Comparison of ENCODE assay signal across 22 cellular contexts in genomic region chr2:203625712-203626111, GRCh38.
DNase-seq lines count a peak whose midpoint lies in the region; ATAC-seq, FAIRE-seq and TF ChIP-seq lines count a peak whose summit lies in the region.
"Had no signal": no experiment of that assay in that cellular context is flagged by ENCODE, and none has a peak within 500 bp of the region (broad histone marks: within the 10 kb centered on the region; RNA-seq: fewer than 3 reads in every experiment).

No MANE protein-coding gene starts in this region.

- H3K4me3 ChIP-seq in breast epithelium = no peak overlapping the region
- H3K4me3 ChIP-seq in endothelial cell of umbilical vein (replicated peaks in 1 of 3; ENCODE audit: insufficient read depth in 1 of 3, low read depth in 1 of 3, low read length in 3 of 3) = no peak overlapping the region
- no peak overlapping the region for H3K4me3 ChIP-seq in mesenchymal stem cell (ENCODE audit: insufficient read depth in 1 of 2, low read depth in 1 of 2, low read length in 2 of 2)
- no peak overlapping the region for H3K4me3 ChIP-seq in vagina
- no peak overlapping the region for H3K4me3 ChIP-seq in brain microvascular endothelial cell (ENCODE audit: low read depth, low read length)

- H3K18ac ChIP-seq in mesenchymal stem cell (ENCODE audit: low read depth in 1 of 2, low read length in 2 of 2) = peak overlapping the region in 1 of 2 experiments; percentile 79

- H2BK12ac ChIP-seq in mesenchymal stem cell (ENCODE audit: low read length in 2 of 2) = peak overlapping the region; percentile 54 to 84

- CTCF ChIA-PET in MCF 10A (lab: Yijun Ruan, JAX) (no interaction called here), endothelial cell of umbilical vein (lab: Charles Lee) (no interaction called here)

- no peak for FAIRE-seq in endothelial cell of umbilical vein (lab: Jason Lieb, UNC)
- FAIRE-seq: H54 had no signal

- POLR2A ChIA-PET in MCF 10A (lab: Yijun Ruan, JAX) (no interaction called here), endothelial cell of umbilical vein (lab: Charles Lee) (no interaction called here)

- intact Hi-C loops in breast epithelium (cut with DNase I; ENCODE audit: low total_unique reads) (no loop called here), MCF 10A (cut with micrococcal nuclease) (no loop called here), endothelial cell of umbilical vein (cut with micrococcal nuclease) (no loop called here), vagina (cut with DNase I) (no loop called here), natural killer cell (cut with micrococcal nuclease) (no loop called here)

- no peak overlapping the region for H2BK15ac ChIP-seq in mesenchymal stem cell (ENCODE audit: low read depth, poor library complexity, severe bottlenecking)

- H3K27ac Mint-ChIP-seq in MCF 10A (ENCODE audit: low read depth, unreplicated experiment) (no peak overlapping the region), natural killer cell (no peak overlapping the region)
- H3K27ac Mint-ChIP-seq: CD8-positive, alpha-beta memory T cell had no signal

- TF ChIP-seq CTCF in breast epithelium (IDR thresholded peaks at IDR 0.05) (no peak), MCF 10A (IDR thresholded peaks at IDR 0.05; ENCODE audit: unreplicated experiment) (no peak), endothelial cell of umbilical vein (IDR thresholded peaks at IDR 0.05; ENCODE audit: extremely low read depth in 1 of 2, insufficient read depth in 1 of 2, low read depth in 1 of 2, low read length in 2 of 2) (no peak), vagina (IDR thresholded peaks at IDR 0.05) (no peak), natural killer cell (IDR thresholded peaks at IDR 0.05) (no peak), brain microvascular endothelial cell (IDR thresholded peaks at IDR 0.05; ENCODE audit: low read depth, low read length, missing control alignments) (no peak)

- no peaks in the 10 kb centered on the region for H4K20me1 ChIP-seq in endothelial cell of umbilical vein (replicated peaks; ENCODE audit: control insufficient read depth, extremely low read depth, insufficient read depth, low read length)

- H3K23ac ChIP-seq in mesenchymal stem cell (ENCODE audit: low read length in 2 of 2) = peak overlapping the region in 1 of 2 experiments; percentile 79

- H3K14ac ChIP-seq in mesenchymal stem cell (ENCODE audit: low read length in 2 of 2) = no peak overlapping the region

- no peaks in the 10 kb centered on the region for H3K79me1 ChIP-seq in mesenchymal stem cell (replicated peaks; ENCODE audit: low read length, poor library complexity, severe bottlenecking)

- no peak overlapping the region for H2BK5ac ChIP-seq in mesenchymal stem cell (ENCODE audit: low read depth, low read length, poor library complexity, severe bottlenecking)

- H3K4ac ChIP-seq in mesenchymal stem cell (ENCODE audit: low read depth in 1 of 2, low read length in 2 of 2) = peak overlapping the region in 1 of 2 experiments; percentile 11

- H3K4me2 ChIP-seq in endothelial cell of umbilical vein (ENCODE audit: insufficient read depth, low read length) (no peak overlapping the region), mesenchymal stem cell (ENCODE audit: low read length, poor library complexity, severe bottlenecking) (no peak overlapping the region)

- H2AFZ ChIP-seq in endothelial cell of umbilical vein (ENCODE audit: low read depth, low read length) (no peak overlapping the region), mesenchymal stem cell (ENCODE audit: low read depth, low read length) (no peak overlapping the region)

- H3K9ac ChIP-seq in endothelial cell of umbilical vein (replicated peaks; ENCODE audit: extremely low read depth, insufficient read depth, low read length) = no peak overlapping the region
- no peak overlapping the region for H3K9ac ChIP-seq in mesenchymal stem cell (ENCODE audit: low read length)

- no peaks in the 10 kb centered on the region for H3K36me3 Mint-ChIP-seq in MCF 10A (ENCODE audit: insufficient read depth, unreplicated experiment)
- no peaks in the 10 kb centered on the region for H3K36me3 Mint-ChIP-seq in natural killer cell

- no TSS peak for BruUV-seq in MCF 10A (replicated peaks; lab: Mats Ljungman, UMichigan)
- no TSS peak for BruUV-seq in endothelial cell of umbilical vein (replicated peaks; lab: Mats Ljungman, UMichigan)

- DNase-seq in breast epithelium (ENCODE audit: low spot score in 2 of 2) (no peak), MCF 10A (ENCODE audit: unreplicated experiment) (no peak), endothelial cell of umbilical vein (ENCODE audit: low read depth, low spot score) (peak; percentile 77), mesenchymal stem cell (no peak), vagina (ENCODE audit: extremely low spot score in 2 of 2) (no peak), natural killer cell (no peak), Ammon's horn (ENCODE audit: low spot score) (no peak), brain microvascular endothelial cell (no peak)
- DNase-seq: 8988T; Calu3; CD8-positive, alpha-beta memory T cell; DMS153; GF-D8; MM.1S; NCI-H1048; NCI-H1417 treated with DMSO at 0.1 percent for 48 hours; NCI-H187; NCI-H526; OCI-M1 had no signal

- H3K9me3 ChIP-seq in breast epithelium = no peaks in the 10 kb centered on the region
- no peaks in the 10 kb centered on the region for H3K9me3 ChIP-seq in endothelial cell of umbilical vein (replicated peaks; ENCODE audit: control insufficient read depth, insufficient read depth, low read length)
- H3K9me3 ChIP-seq in mesenchymal stem cell (ENCODE audit: control insufficient read depth, low read length) = no peaks in the 10 kb centered on the region
- no peaks in the 10 kb centered on the region for H3K9me3 ChIP-seq in vagina

- H4K8ac ChIP-seq in mesenchymal stem cell (ENCODE audit: low read length) = no peak overlapping the region

- peaks cover 7% of the 10 kb centered on the region for H3K4me1 Mint-ChIP-seq in MCF 10A (ENCODE audit: insufficient read depth, unreplicated experiment)
- peaks cover 5 to 6% of the 10 kb centered on the region in 2 donors for H3K4me1 Mint-ChIP-seq in natural killer cell

- no peak overlapping the region for H2BK120ac ChIP-seq in mesenchymal stem cell (ENCODE audit: low read depth, low read length)

- no peak overlapping the region for H2AK5ac ChIP-seq in mesenchymal stem cell (ENCODE audit: low read length, severe bottlenecking)

- H3K27ac ChIP-seq in breast epithelium = peak overlapping the region; percentile 26 to 71
- H3K27ac ChIP-seq in endothelial cell of umbilical vein (ENCODE audit: insufficient read depth, low read depth, low read length) = no peak overlapping the region
- H3K27ac ChIP-seq in mesenchymal stem cell (ENCODE audit: low read length, poor library complexity, severe bottlenecking) = no peak overlapping the region
- peak overlapping the region; percentile 44 for H3K27ac ChIP-seq in vagina
- H3K27ac ChIP-seq in brain microvascular endothelial cell = no peak overlapping the region
- H3K27ac ChIP-seq: C4-2B had no signal

- no peaks in the 10 kb centered on the region for H3K36me3 ChIP-seq in breast epithelium
- no peaks in the 10 kb centered on the region for H3K36me3 ChIP-seq in endothelial cell of umbilical vein (ENCODE audit: control insufficient read depth in 2 of 2, extremely low read depth in 1 of 2, insufficient read depth in 2 of 2, low read length in 2 of 2)
- H3K36me3 ChIP-seq in mesenchymal stem cell (ENCODE audit: control insufficient read depth in 1 of 2, insufficient read depth in 2 of 2, low read depth in 1 of 2, low read length in 2 of 2) = no peaks in the 10 kb centered on the region
- no peaks in the 10 kb centered on the region for H3K36me3 ChIP-seq in vagina
- H3K36me3 ChIP-seq in brain microvascular endothelial cell (replicated peaks) = no peaks in the 10 kb centered on the region

- H3K4me1 ChIP-seq in breast epithelium (peaks cover 0 to 5% of the 10 kb centered on the region in 2 donors), endothelial cell of umbilical vein (ENCODE audit: control insufficient read depth, extremely low read depth, insufficient read depth, low read length) (no peaks in the 10 kb centered on the region), mesenchymal stem cell (ENCODE audit: control insufficient read depth, insufficient read depth, low read depth, low read length) (no peaks in the 10 kb centered on the region), vagina (peaks cover 34% of the 10 kb centered on the region)

- H3K79me2 ChIP-seq in endothelial cell of umbilical vein (ENCODE audit: control insufficient read depth, insufficient read depth, low read length) = no peaks in the 10 kb centered on the region

- no peak overlapping the region for H4K91ac ChIP-seq in mesenchymal stem cell (ENCODE audit: low read length)

- H3K9me1 ChIP-seq in endothelial cell of umbilical vein (replicated peaks; ENCODE audit: control insufficient read depth, extremely low read depth, insufficient read depth, low read length) = no peaks in the 10 kb centered on the region

- dilution Hi-C loops in endothelial cell of umbilical vein (cut with MboI; ENCODE audit: extremely low pct_ligation_motif_present, low sequenced_read_pairs) = no loop called here

- TF ChIP-seq POLR2A in breast epithelium (IDR thresholded peaks at IDR 0.05) = no peak
- no peak for TF ChIP-seq POLR2A in endothelial cell of umbilical vein (IDR thresholded peaks at IDR 0.05; ENCODE audit: low read depth, low read length)
- TF ChIP-seq POLR2A in vagina (IDR thresholded peaks at IDR 0.05) = no peak

- H3K27me3 ChIP-seq in breast epithelium = no peaks in the 10 kb centered on the region
- no peaks in the 10 kb centered on the region for H3K27me3 ChIP-seq in endothelial cell of umbilical vein (ENCODE audit: control insufficient read depth in 2 of 2, insufficient read depth in 2 of 2, low read length in 2 of 2)
- H3K27me3 ChIP-seq in mesenchymal stem cell (ENCODE audit: control insufficient read depth in 1 of 2, insufficient read depth in 1 of 2, low read length in 2 of 2) = no peaks in the 10 kb centered on the region
- H3K27me3 ChIP-seq in vagina = no peaks in the 10 kb centered on the region
- no peaks in the 10 kb centered on the region for H3K27me3 ChIP-seq in brain microvascular endothelial cell (replicated peaks)

- no peak for ATAC-seq in natural killer cell
- ATAC-seq: Right ventricle myocardium inferior had no signal

- in situ Hi-C loops in brain microvascular endothelial cell (cut with HindIII; ENCODE audit: low pct_ligation_motif_present, low sequenced_read_pairs) = no loop called here

- H3K4me3 Mint-ChIP-seq in MCF 10A (ENCODE audit: unreplicated experiment) = no peak overlapping the region
- H3K4me3 Mint-ChIP-seq in natural killer cell = no peak overlapping the region
- H3K4me3 Mint-ChIP-seq: CD8-positive, alpha-beta memory T cell had no signal

- WGBS in mesenchymal stem cell = no CpG with 5 or more reads among the region's 1 CpG

- H3K9me3 Mint-ChIP-seq in MCF 10A (ENCODE audit: unreplicated experiment) (peaks cover 8% of the 10 kb centered on the region), natural killer cell (no peaks in the 10 kb centered on the region)

- H3K27me3 Mint-ChIP-seq in MCF 10A (ENCODE audit: insufficient read depth, unreplicated experiment) = no peaks in the 10 kb centered on the region
- H3K27me3 Mint-ChIP-seq in natural killer cell (ENCODE audit: low read depth in 2 of 2) = peaks cover 0 to 6% of the 10 kb centered on the region in 2 donors
- H3K27me3 Mint-ChIP-seq: CD8-positive, alpha-beta memory T cell had no signal

TF ChIP-seq in endothelial cell of umbilical vein, 7 proteins besides CTCF, POLR2A, EP300 and RAD21 (continues in another document):
- no peak for TF ChIP-seq MYC (IDR thresholded peaks at IDR 0.05; ENCODE audit: low read depth, low read length)
- no peak for TF ChIP-seq POLR2AphosphoS5 (IDR thresholded peaks at IDR 0.05; ENCODE audit: insufficient read depth, low read depth, low read length)

Comparison
In these comparisons a context has a peak if more than half of its experiments do, and no peak if none do; other contexts are left out.
1. H3K27ac ChIP-seq: peak in breast epithelium (2 of 2) and vagina (single experiment); none in endothelial cell of umbilical vein (single experiment), mesenchymal stem cell (single experiment) and brain microvascular endothelial cell (single experiment).